40 cellular contexts compared by ENCODE assay signal in the genomic region with DNA sequence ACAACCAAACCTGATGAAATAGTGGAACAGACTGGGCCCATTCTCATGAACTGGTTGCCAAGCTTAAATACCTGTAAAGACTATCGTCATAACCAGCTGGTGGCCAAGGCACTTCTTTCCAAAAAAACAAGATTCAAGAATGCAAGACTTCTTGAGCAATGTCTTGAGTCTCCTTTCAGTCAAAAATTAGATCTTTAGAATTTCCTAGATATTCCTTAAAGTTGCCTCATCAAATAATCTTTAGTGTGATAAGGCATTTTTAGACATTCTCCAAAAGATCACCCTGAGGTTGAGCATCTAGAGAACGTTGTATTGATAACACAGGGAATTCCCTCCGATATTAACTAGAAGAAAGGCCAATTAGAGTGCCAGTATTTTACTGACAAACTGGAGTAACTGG.
"Had no signal": no experiment of that assay in that cellular context is flagged by ENCODE, and none has a peak within 500 bp of the region (broad histone marks: within the 10 kb centered on the region; RNA-seq: fewer than 3 reads in every experiment).

No MANE protein-coding gene starts in this region.

- H3K9me3 ChIP-seq: adrenal gland, ascending aorta, body of pancreas, breast epithelium had no signal

- H3K9me3 Mint-ChIP-seq: activated naive CD4-positive, alpha-beta T cell treated with anti-CD3 and anti-CD28 coated beads for 36 hours; activated naive CD4-positive, alpha-beta T cell treated with anti-CD3 and anti-CD28 coated beads, Interleukin-2, amount 10 ng/mL, durations not matched to agents 7 days and 5 days; activated naive CD8-positive, alpha-beta T cell treated with anti-CD3 and anti-CD28 coated beads for 36 hours; activated T-cell treated with anti-CD3 and anti-CD28 coated beads, Interleukin-2, amount 50 U/mL, for 24 hours; activated T-cell treated with anti-CD3 and anti-CD28 coated beads, Interleukin-2, amount 50 U/mL, for 4 hours; activated T-helper 2 cell treated with anti-CD3 and anti-CD28 coated beads, Interferon-gamma antibody, Interleukin-2, Interleukin-4, amounts not matched to agents 10 μg/mL and 5 μg/mL and 100 μg/mL, durations not matched to agents 14 hours and 24 hours and 36 hours; central memory CD8-positive, alpha-beta T cell had no signal

- FAIRE-seq: astrocyte, bronchial epithelial cell had no signal

- H3K4me3 Mint-ChIP-seq: activated naive CD4-positive, alpha-beta T cell treated with anti-CD3 and anti-CD28 coated beads for 36 hours; activated naive CD4-positive, alpha-beta T cell treated with anti-CD3 and anti-CD28 coated beads, Interleukin-2, amount 10 ng/mL, durations not matched to agents 7 days and 5 days; activated naive CD4-positive, alpha-beta T cell treated with anti-CD3 and anti-CD28 coated beads, Interleukin-2, amount 50 U/mL, for 24 hours; activated naive CD8-positive, alpha-beta T cell; activated naive CD8-positive, alpha-beta T cell treated with anti-CD3 and anti-CD28 coated beads for 36 hours; activated naive CD8-positive, alpha-beta T cell treated with anti-CD3 and anti-CD28 coated beads, Interleukin-2, amount 10 ng/mL, durations not matched to agents 7 days and 5 days; activated naive CD8-positive, alpha-beta T cell treated with anti-CD3 and anti-CD28 coated beads, Interleukin-2, amount 50 U/mL, for 24 hours; activated T-cell treated with anti-CD3 and anti-CD28 coated beads, Interleukin-2, amount 50 U/mL, for 24 hours; activated T-cell treated with anti-CD3 and anti-CD28 coated beads, Interleukin-2, amount 50 U/mL, for 4 hours; activated T-cell treated with anti-CD3 and anti-CD28 coated beads, Interleukin-2, amount 50 U/mL, for 72 hours; activated T-helper 1 cell treated with anti-CD3 and anti-CD28 coated beads, Interleukin-12 subunit alpha, Interleukin-12 subunit beta, Interleukin-2, Interleukin-4 antibody, amounts not matched to agents 30 ng/mL and 10 ng/mL and 1 ng/mL, durations not matched to agents 14 hours and 24 hours and 36 hours; activated T-helper 17 cell treated with anti-CD3 and anti-CD28 coated beads, Interleukin-2, amount 50 U/mL, for 72 hours; brain; central memory CD8-positive, alpha-beta T cell had no signal

- H3K27ac Mint-ChIP-seq: activated naive CD4-positive, alpha-beta T cell treated with anti-CD3 and anti-CD28 coated beads for 36 hours; activated naive CD4-positive, alpha-beta T cell treated with anti-CD3 and anti-CD28 coated beads, Interleukin-2, amount 10 ng/mL, durations not matched to agents 7 days and 5 days; activated naive CD4-positive, alpha-beta T cell treated with anti-CD3 and anti-CD28 coated beads, Interleukin-2, amount 50 U/mL, for 24 hours; activated naive CD4-positive, alpha-beta T cell treated with anti-CD3 and anti-CD28 coated beads, Interleukin-2, amount 50 U/mL, for 72 hours; activated naive CD8-positive, alpha-beta T cell; activated naive CD8-positive, alpha-beta T cell treated with anti-CD3 and anti-CD28 coated beads for 36 hours; activated naive CD8-positive, alpha-beta T cell treated with anti-CD3 and anti-CD28 coated beads, Interleukin-2, amount 10 ng/mL, durations not matched to agents 7 days and 5 days; activated naive CD8-positive, alpha-beta T cell treated with anti-CD3 and anti-CD28 coated beads, Interleukin-2, amount 50 U/mL, for 24 hours; activated T-cell treated with anti-CD3 and anti-CD28 coated beads, Interleukin-2, amount 50 U/mL, for 24 hours; activated T-cell treated with anti-CD3 and anti-CD28 coated beads, Interleukin-2, amount 50 U/mL, for 72 hours; activated T-helper 1 cell treated with anti-CD3 and anti-CD28 coated beads, Interleukin-12 subunit alpha, Interleukin-12 subunit beta, Interleukin-2, Interleukin-4 antibody, amounts not matched to agents 30 ng/mL and 10 ng/mL and 1 ng/mL, durations not matched to agents 14 hours and 24 hours and 36 hours; activated T-helper 17 cell treated with anti-CD3 and anti-CD28 coated beads, Interleukin-2, amount 50 U/mL, for 72 hours; activated T-helper 2 cell treated with anti-CD3 and anti-CD28 coated beads, Interferon-gamma antibody, Interleukin-2, Interleukin-4, amounts not matched to agents 10 μg/mL and 5 μg/mL and 100 μg/mL, durations not matched to agents 14 hours and 24 hours and 36 hours; brain had no signal

- DNase-seq: activated effector memory CD4-positive, alpha-beta T cell treated with anti-CD3 and anti-CD28 coated beads, Interleukin-2, amount 50 U/mL, for 16 hours; activated effector memory CD4-positive, alpha-beta T cell treated with Interleukin-2 at 50 U/mL for 16 hours; activated gamma-delta T cell; activated gamma-delta T cell treated with Interleukin-2 at 50 U/mL for 16 hours; activated naive CD4-positive, alpha-beta T cell; activated naive CD4-positive, alpha-beta T cell treated with anti-CD3 and anti-CD28 coated beads for 36 hours; activated naive CD4-positive, alpha-beta T cell treated with anti-CD3 and anti-CD28 coated beads, Interleukin-2, amount 10 ng/mL, durations not matched to agents 7 days and 5 days; activated naive CD4-positive, alpha-beta T cell treated with anti-CD3 and anti-CD28 coated beads, Interleukin-2, amount 50 U/mL, for 16 hours; activated naive CD4-positive, alpha-beta T cell treated with Interleukin-2 at 50 U/mL for 16 hours; activated naive CD8-positive, alpha-beta T cell treated with anti-CD3 and anti-CD28 coated beads for 36 hours; activated naive CD8-positive, alpha-beta T cell treated with anti-CD3 and anti-CD28 coated beads, Interleukin-2, amount 10 ng/mL, durations not matched to agents 7 days and 5 days; activated naive CD8-positive, alpha-beta T cell treated with anti-CD3 and anti-CD28 coated beads, Interleukin-2, amount 50 U/mL, for 24 hours; activated T-cell treated with anti-CD3 and anti-CD28 coated beads, Interleukin-2, amount 50 U/mL, for 1 hour; activated T-cell treated with anti-CD3 and anti-CD28 coated beads, Interleukin-2, amount 50 U/mL, for 24 hours; activated T-cell treated with anti-CD3 and anti-CD28 coated beads, Interleukin-2, amount 50 U/mL, for 4 hours; activated T-cell treated with anti-CD3 and anti-CD28 coated beads, Interleukin-2, amount 50 U/mL, for 48 hours; activated T-cell treated with anti-CD3 and anti-CD28 coated beads, Interleukin-2, amount 50 U/mL, for 72 hours; adrenal gland; amniotic stem cell; amygdala; anterior cingulate cortex; aorta; body of pancreas; brain microvascular endothelial cell; caudate nucleus; central memory CD4-positive, alpha-beta T cell; cerebellar nuclear complex had no signal

- H3K36me3 ChIP-seq: adrenal gland, ascending aorta, brain microvascular endothelial cell, breast epithelium, cardiac muscle cell had no signal

- H3K4me1 ChIP-seq: adrenal gland, ascending aorta, body of pancreas, breast epithelium had no signal

- H3K4me3 ChIP-seq: adrenal gland, ascending aorta, body of pancreas, breast epithelium, cardiac muscle cell had no signal

- H3K27me3 ChIP-seq: ascending aorta, body of pancreas, brain microvascular endothelial cell, breast epithelium, cardiac muscle cell had no signal

- H3K36me3 Mint-ChIP-seq: activated naive CD4-positive, alpha-beta T cell treated with anti-CD3 and anti-CD28 coated beads, Interleukin-2, amount 10 ng/mL, durations not matched to agents 7 days and 5 days; activated naive CD4-positive, alpha-beta T cell treated with anti-CD3 and anti-CD28 coated beads, Interleukin-2, amount 50 U/mL, for 72 hours; activated naive CD8-positive, alpha-beta T cell; activated naive CD8-positive, alpha-beta T cell treated with anti-CD3 and anti-CD28 coated beads for 36 hours; brain had no signal

- H3K4me1 Mint-ChIP-seq: activated naive CD4-positive, alpha-beta T cell treated with anti-CD3 and anti-CD28 coated beads, Interleukin-2, amount 50 U/mL, for 24 hours; activated naive CD8-positive, alpha-beta T cell treated with anti-CD3 and anti-CD28 coated beads for 36 hours; activated T-helper 17 cell treated with anti-CD3 and anti-CD28 coated beads, Interleukin-2, amount 50 U/mL, for 72 hours; brain; central memory CD8-positive, alpha-beta T cell had no signal

- H3K27ac ChIP-seq: adrenal gland, ascending aorta, body of pancreas, brain microvascular endothelial cell, breast epithelium, cardiac muscle cell had no signal
